Comparison of ENCODE assay signal across 8 cellular contexts in genomic region chr1:25431495-25432363, GRCh38. TPM values are rescaled to one million over a fixed set of nuclear protein-coding genes. Genes with fewer than 3 reads are reported as not detected.
DNase-seq lines count a peak whose midpoint lies in the region; ATAC-seq and TF ChIP-seq lines count a peak whose summit lies in the region.

No MANE protein-coding gene starts in this region.

- POLR2A ChIA-PET in activated CD4-positive, alpha-beta memory T cell treated with anti-CD3 and anti-CD28 coated beads for 36 hours (lab: Charles Lee), result interaction anchor here (0.5 to 0.9 kb wide), 4 partner anchors 36 to 1891 kb away, joined by 3 read pairs; partner anchors contain the start of gene RUNX3

- no peaks in the 10 kb centered on the region for H3K27me3 Mint-ChIP-seq in activated CD4-positive, alpha-beta memory T cell treated with anti-CD3 and anti-CD28 coated beads for 36 hours

- peaks cover 2% of the 10 kb centered on the region for H3K36me3 Mint-ChIP-seq in activated CD4-positive, alpha-beta memory T cell treated with anti-CD3 and anti-CD28 coated beads for 36 hours

- peaks cover 52% of the 10 kb centered on the region for H3K4me1 Mint-ChIP-seq in activated CD4-positive, alpha-beta memory T cell treated with anti-CD3 and anti-CD28 coated beads for 36 hours (ENCODE audit: low read depth)

- intact Hi-C loops in activated CD4-positive, alpha-beta memory T cell treated with anti-CD3 and anti-CD28 coated beads for 36 hours (cut with micrococcal nuclease), result loop anchor here (2.0 to 5.0 kb wide), 4 partner anchors 41 to 801 kb away; partner anchors contain the start of genes CEP85, RSRP1 and TMEM50A

- CTCF ChIA-PET in activated CD4-positive, alpha-beta memory T cell treated with anti-CD3 and anti-CD28 coated beads for 36 hours (lab: Charles Lee), result interaction anchor here (0.7 to 1.5 kb wide), 3 partner anchors 56 to 72 kb away, joined by 3 to 8 read pairs (median 4); no protein-coding TSS in a partner anchor

- peak overlapping the region; percentile 80 for H3K4me3 Mint-ChIP-seq in activated CD4-positive, alpha-beta memory T cell treated with anti-CD3 and anti-CD28 coated beads for 36 hours

- TF ChIP-seq CTCF in fibroblast of villous mesenchyme (IDR thresholded peaks at IDR 0.05; ENCODE audit: insufficient read depth, low read depth, low read length), result no peak

- H3K27ac Mint-ChIP-seq in activated CD4-positive, alpha-beta memory T cell treated with anti-CD3 and anti-CD28 coated beads for 36 hours, result peak overlapping the region; percentile 71

- no peak for ATAC-seq in HG02970 (IDR thresholded peaks at IDR 0.05; ENCODE audit: low FRiP score, unreplicated experiment)

- DNase-seq in NCI-H748 (lab: John Stamatoyannopoulos, UW; ENCODE audit: unreplicated experiment) (peak; percentile 1), NCI-H748 treated with DMSO at 0.1 percent for 48 hours (lab: John Stamatoyannopoulos, UW) (no peak), fibroblast of villous mesenchyme (ENCODE audit: low read depth) (peak; percentile 42), pons (ENCODE audit: low spot score) (peak; percentile 50), NCI-H128 (lab: John Stamatoyannopoulos, UW; ENCODE audit: unreplicated experiment) (no peak), HuH-7 (ENCODE audit: low spot score) (no peak)
- DNase-seq in activated CD4-positive, alpha-beta memory T cell treated with anti-CD3 and anti-CD28 coated beads for 36 hours, result peak; percentile 20

- H3K4me3 ChIP-seq in fibroblast of villous mesenchyme (ENCODE audit: low read depth, low read length), result peak overlapping the region; percentile 78

- H3K9me3 Mint-ChIP-seq in activated CD4-positive, alpha-beta memory T cell treated with anti-CD3 and anti-CD28 coated beads for 36 hours, result no peaks in the 10 kb centered on the region

RNA-seq across cellular contexts. Expression of gene MACO1, which starts 1.0 kb away (rescaled TPM):
- total RNA-seq in activated CD4-positive, alpha-beta memory T cell treated with anti-CD3 and anti-CD28 coated beads for 36 hours, result 10 to 100 TPM; 11.0 to 11.4 TPM
- total RNA-seq in fibroblast of villous mesenchyme, result 19.0 and 19.9 TPM in 2 replicates

RNA-seq across cellular contexts. Expression of gene RHCE, which starts 11.1 kb away (rescaled TPM):
- under 1 TPM; 0.44 to 0.45 TPM for total RNA-seq in activated CD4-positive, alpha-beta memory T cell treated with anti-CD3 and anti-CD28 coated beads for 36 hours
- total RNA-seq in fibroblast of villous mesenchyme, result under 0.01 TPM in 2 replicates

Comparison
In these comparisons a context has a peak if more than half of its experiments do, and no peak if none do; other contexts are left out.
1. DNase-seq: peak in NCI-H748 (single experiment), activated CD4-positive, alpha-beta memory T cell treated with anti-CD3 and anti-CD28 coated beads for 36 hours (single experiment), fibroblast of villous mesenchyme (single experiment) and pons (single experiment); none in NCI-H748 treated with DMSO at 0.1 percent for 48 hours (single experiment), NCI-H128 (single experiment) and HuH-7 (single experiment).